Comparison of ENCODE assay signal across 34 cellular contexts in the genomic region with DNA sequence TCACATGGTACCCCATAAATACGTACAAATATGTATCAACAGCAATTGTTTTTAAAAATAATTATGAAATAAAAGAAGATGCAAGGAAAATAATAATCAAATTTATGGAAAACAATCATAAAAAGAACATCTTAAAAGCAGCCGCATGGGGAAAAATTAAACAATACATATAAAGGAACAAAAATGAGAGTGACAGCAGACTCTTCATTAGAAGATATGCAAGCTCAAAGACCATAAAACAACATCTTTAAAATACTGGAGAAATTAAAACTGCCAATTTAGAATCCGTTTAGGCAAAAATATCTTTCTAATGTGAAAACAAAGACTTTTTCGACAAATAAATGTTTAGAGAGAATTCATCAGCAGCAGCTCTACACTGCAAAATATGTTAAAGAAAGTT.
"Had no signal": no experiment of that assay in that cellular context is flagged by ENCODE, and none has a peak within 500 bp of the region (broad histone marks: within the 10 kb centered on the region; RNA-seq: fewer than 3 reads in every experiment).

No MANE protein-coding gene starts in this region.

- H3K27ac ChIP-seq: KMS-11 had no signal

- H3K4me2 ChIP-seq: KMS-11 had no signal

- DNase-seq: Karpas-422, Kasumi-1, MG63, MM.1S, MV-4-11, NCI-H1048, NCI-H1092, NCI-H1092 treated with DMSO at 0.1 percent for 48 hours, NCI-H1105, NCI-H1105 treated with DMSO at 0.1 percent for 48 hours, NCI-H1417, NCI-H1417 treated with DMSO at 0.1 percent for 48 hours, NCI-H1436, NCI-H1436 treated with DMSO at 0.1 percent for 48 hours, NCI-H146, NCI-H1694, NCI-H1694 treated with DMSO at 0.1 percent for 48 hours, NCI-H187, NCI-H187 treated with DMSO at 0.1 percent for 48 hours, NCI-H1930, NCI-H2029, NCI-H2029 treated with DMSO at 0.1 percent for 48 hours, NCI-H2081, NCI-H2081 treated with DMSO at 0.1 percent for 48 hours, NCI-H2107, NCI-H2171, NCI-H2171 treated with DMSO at 0.1 percent for 48 hours, NCI-H2227 treated with DMSO at 0.1 percent for 48 hours, NCI-H226, NCI-H345, NCI-H446, NCI-H446 treated with DMSO at 0.1 percent for 48 hours, NCI-H510A had no signal

- H3K9ac ChIP-seq: KMS-11 had no signal

- H3K36me3 ChIP-seq: MG63 had no signal

- H3K4me3 ChIP-seq: MG63 had no signal

- H3K9me3 ChIP-seq: MG63 had no signal

- H3K27me3 ChIP-seq: MG63 had no signal
